Comparison of ENCODE assay signal across 1 cellular context in genomic region chr21:45138199-45139002, GRCh38.
A peak's percentile ranks its signal among the peaks of the same experiment; 100 is the strongest.
TF ChIP-seq lines count a peak whose summit lies in the region.

No MANE protein-coding gene starts in this region.

TF ChIP-seq in K562, 482 proteins besides CTCF, POLR2A, EP300 and RAD21 (continued from another document and continues in another):
- TF ChIP-seq, protein P1, sequence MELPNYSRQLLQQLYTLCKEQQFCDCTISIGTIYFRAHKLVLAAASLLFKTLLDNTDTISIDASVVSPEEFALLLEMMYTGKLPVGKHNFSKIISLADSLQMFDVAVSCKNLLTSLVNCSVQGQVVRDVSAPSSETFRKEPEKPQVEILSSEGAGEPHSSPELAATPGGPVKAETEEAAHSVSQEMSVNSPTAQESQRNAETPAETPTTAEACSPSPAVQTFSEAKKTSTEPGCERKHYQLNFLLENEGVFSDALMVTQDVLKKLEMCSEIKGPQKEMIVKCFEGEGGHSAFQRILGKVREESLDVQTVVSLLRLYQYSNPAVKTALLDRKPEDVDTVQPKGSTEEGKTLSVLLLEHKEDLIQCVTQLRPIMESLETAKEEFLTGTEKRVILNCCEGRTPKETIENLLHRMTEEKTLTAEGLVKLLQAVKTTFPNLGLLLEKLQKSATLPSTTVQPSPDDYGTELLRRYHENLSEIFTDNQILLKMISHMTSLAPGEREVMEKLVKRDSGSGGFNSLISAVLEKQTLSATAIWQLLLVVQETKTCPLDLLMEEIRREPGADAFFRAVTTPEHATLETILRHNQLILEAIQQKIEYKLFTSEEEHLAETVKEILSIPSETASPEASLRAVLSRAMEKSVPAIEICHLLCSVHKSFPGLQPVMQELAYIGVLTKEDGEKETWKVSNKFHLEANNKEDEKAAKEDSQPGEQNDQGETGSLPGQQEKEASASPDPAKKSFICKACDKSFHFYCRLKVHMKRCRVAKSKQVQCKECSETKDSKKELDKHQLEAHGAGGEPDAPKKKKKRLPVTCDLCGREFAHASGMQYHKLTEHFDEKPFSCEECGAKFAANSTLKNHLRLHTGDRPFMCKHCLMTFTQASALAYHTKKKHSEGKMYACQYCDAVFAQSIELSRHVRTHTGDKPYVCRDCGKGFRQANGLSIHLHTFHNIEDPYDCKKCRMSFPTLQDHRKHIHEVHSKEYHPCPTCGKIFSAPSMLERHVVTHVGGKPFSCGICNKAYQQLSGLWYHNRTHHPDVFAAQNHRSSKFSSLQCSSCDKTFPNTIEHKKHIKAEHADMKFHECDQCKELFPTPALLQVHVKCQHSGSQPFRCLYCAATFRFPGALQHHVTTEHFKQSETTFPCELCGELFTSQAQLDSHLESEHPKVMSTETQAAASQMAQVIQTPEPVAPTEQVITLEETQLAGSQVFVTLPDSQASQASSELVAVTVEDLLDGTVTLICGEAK (IDR thresholded peaks at IDR 0.05), result no peak
- TF ChIP-seq, protein P1 (CRISPR knock-in tag; IDR thresholded peaks at IDR 0.05), result peak; percentile 49; the same call in 1 of the 2 replicates
- TF ChIP-seq ZNF408 (CRISPR knock-in tag; IDR thresholded peaks at IDR 0.05; ENCODE audit: low read depth) (no peak), ID3 (CRISPR knock-in tag; IDR thresholded peaks at IDR 0.05) (no peak), ID3 (tag; IDR thresholded peaks at IDR 0.05) (0 out of 2 replicates have a peak, but pooled peaks have one; percentile 22), ARID4B (CRISPR knock-in tag; IDR thresholded peaks at IDR 0.05) (0 out of 2 replicates have a peak, but pooled peaks have one; percentile 38), LEF1 (IDR thresholded peaks at IDR 0.05) (0 out of 2 replicates have a peak, but pooled peaks have one; percentile 44), TARDBP (IDR thresholded peaks at IDR 0.05) (0 out of 2 replicates have a peak, but pooled peaks have one; percentile 39), SMAD4 (CRISPR knock-in tag; conservative IDR thresholded peaks at IDR 0.05) (peak; percentile 56; the same call in 1 of the 2 replicates), SMARCA4 (IDR thresholded peaks at IDR 0.05) (0 out of 2 replicates have a peak, but pooled peaks have one; percentile 28), BRF2 (IDR thresholded peaks at IDR 0.05; ENCODE audit: borderline replicate concordance, insufficient read depth, insufficient read length) (no peak), E2F6 (IDR thresholded peaks at IDR 0.05; ENCODE audit: borderline replicate concordance in 1 of 2, extremely low read depth in 1 of 2, insufficient read depth in 1 of 2, insufficient read length in 1 of 2, low read depth in 1 of 2, low read length in 1 of 2, poor library complexity in 1 of 2, severe bottlenecking in 1 of 2) (peak; percentile 37 to 90), YY1 (IDR thresholded peaks at IDR 0.05; ENCODE audit: borderline replicate concordance in 1 of 3, control insufficient read depth in 1 of 3, extremely low read depth in 1 of 3, insufficient read depth in 3 of 3, insufficient read length in 1 of 3, insufficient replicate concordance in 2 of 3, low read depth in 1 of 3, low read length in 2 of 3) (peak in 1 of 3 experiments; percentile 4), KAT8 (IDR thresholded peaks at IDR 0.05; ENCODE audit: low read depth) (no peak), ZNF76 (CRISPR knock-in tag; IDR thresholded peaks at IDR 0.05; ENCODE audit: borderline replicate concordance) (0 out of 2 replicates have a peak, but pooled peaks have one; percentile 12), ZNF644 (tag; IDR thresholded peaks at IDR 0.05; ENCODE audit: low read depth) (no peak), CXXC5 (CRISPR knock-in tag; IDR thresholded peaks at IDR 0.05) (peak; percentile 38), RB1 (IDR thresholded peaks at IDR 0.05; ENCODE audit: low read depth) (peak; percentile 33; the same call in 1 of the 2 replicates), HCFC1 (IDR thresholded peaks at IDR 0.05; ENCODE audit: low read depth, low read length) (0 out of 2 replicates have a peak, but pooled peaks have one; percentile 36), ARID1B (IDR thresholded peaks at IDR 0.05) (peak; percentile 27), HDAC6 (IDR thresholded peaks at IDR 0.05; ENCODE audit: low read depth, low read length) (no peak), TBP (optimal IDR thresholded peaks at IDR 0.05; ENCODE audit: low read depth, low read length) (peak; percentile 41), NBN (IDR thresholded peaks at IDR 0.05; ENCODE audit: low read depth) (0 out of 2 replicates have a peak, but pooled peaks have one; percentile 43), ZNF384 (IDR thresholded peaks at IDR 0.05; ENCODE audit: low read depth, low read length) (peak; percentile 63; the same call in 1 of the 2 replicates), NFE2 (IDR thresholded peaks at IDR 0.05; ENCODE audit: low read depth) (no peak), TBL1XR1 (IDR thresholded peaks at IDR 0.05; ENCODE audit: low read length in 2 of 2) (no peak), SMC3 (conservative IDR thresholded peaks at IDR 0.05; ENCODE audit: insufficient read depth, low read depth, low read length) (peak; percentile 57), L3MBTL2 (IDR thresholded peaks at IDR 0.05) (peak; percentile 86), SP1 (CRISPR knock-in tag; IDR thresholded peaks at IDR 0.05) (no peak), CTBP1 (IDR thresholded peaks at IDR 0.05; ENCODE audit: borderline replicate concordance) (0 out of 2 replicates have a peak, but pooled peaks have one; percentile 19), FOXA3 (CRISPR knock-in tag; conservative IDR thresholded peaks at IDR 0.05 in 1 of 2, IDR thresholded peaks at IDR 0.05 in 1 of 2) (peak in 1 of 2 experiments; percentile 61; a peak in 1 of 4 replicates), JUN (IDR thresholded peaks at IDR 0.05; ENCODE audit: borderline replicate concordance, low read depth, low read length) (peak; percentile 14; the same call in 1 of the 2 replicates), JUN (CRISPR knock-in tag; IDR thresholded peaks at IDR 0.05; ENCODE audit: borderline replicate concordance) (no peak), GMEB1 (CRISPR knock-in tag; IDR thresholded peaks at IDR 0.05) (no peak)
- TF ChIP-seq, protein P2, sequence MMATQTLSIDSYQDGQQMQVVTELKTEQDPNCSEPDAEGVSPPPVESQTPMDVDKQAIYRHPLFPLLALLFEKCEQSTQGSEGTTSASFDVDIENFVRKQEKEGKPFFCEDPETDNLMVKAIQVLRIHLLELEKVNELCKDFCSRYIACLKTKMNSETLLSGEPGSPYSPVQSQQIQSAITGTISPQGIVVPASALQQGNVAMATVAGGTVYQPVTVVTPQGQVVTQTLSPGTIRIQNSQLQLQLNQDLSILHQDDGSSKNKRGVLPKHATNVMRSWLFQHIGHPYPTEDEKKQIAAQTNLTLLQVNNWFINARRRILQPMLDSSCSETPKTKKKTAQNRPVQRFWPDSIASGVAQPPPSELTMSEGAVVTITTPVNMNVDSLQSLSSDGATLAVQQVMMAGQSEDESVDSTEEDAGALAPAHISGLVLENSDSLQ (IDR thresholded peaks at IDR 0.05), result peak; percentile 51
- TF ChIP-seq, protein P3, sequence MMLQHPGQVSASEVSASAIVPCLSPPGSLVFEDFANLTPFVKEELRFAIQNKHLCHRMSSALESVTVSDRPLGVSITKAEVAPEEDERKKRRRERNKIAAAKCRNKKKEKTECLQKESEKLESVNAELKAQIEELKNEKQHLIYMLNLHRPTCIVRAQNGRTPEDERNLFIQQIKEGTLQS (IDR thresholded peaks at IDR 0.05), result no peak
- TF ChIP-seq, protein P3 (CRISPR knock-in tag; conservative IDR thresholded peaks at IDR 0.05), result peak; percentile 67; the same call in 1 of the 2 replicates
- TF ChIP-seq, protein P4, sequence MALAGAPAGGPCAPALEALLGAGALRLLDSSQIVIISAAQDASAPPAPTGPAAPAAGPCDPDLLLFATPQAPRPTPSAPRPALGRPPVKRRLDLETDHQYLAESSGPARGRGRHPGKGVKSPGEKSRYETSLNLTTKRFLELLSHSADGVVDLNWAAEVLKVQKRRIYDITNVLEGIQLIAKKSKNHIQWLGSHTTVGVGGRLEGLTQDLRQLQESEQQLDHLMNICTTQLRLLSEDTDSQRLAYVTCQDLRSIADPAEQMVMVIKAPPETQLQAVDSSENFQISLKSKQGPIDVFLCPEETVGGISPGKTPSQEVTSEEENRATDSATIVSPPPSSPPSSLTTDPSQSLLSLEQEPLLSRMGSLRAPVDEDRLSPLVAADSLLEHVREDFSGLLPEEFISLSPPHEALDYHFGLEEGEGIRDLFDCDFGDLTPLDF (CRISPR knock-in tag; IDR thresholded peaks at IDR 0.05), result peak; percentile 69; the same call in 1 of the 2 replicates
